ENCODE assay signal across 28 cellular contexts in genomic region chr15:75230016-75230343, GRCh38. TPM values are rescaled to one million over a fixed set of nuclear protein-coding genes. Genes with fewer than 3 reads are reported as not detected.
"Had no signal": no experiment of that assay in that cellular context is flagged by ENCODE, and none has a peak within 500 bp of the region (broad histone marks: within the 10 kb centered on the region; RNA-seq: fewer than 3 reads in every experiment).

No MANE protein-coding gene starts in this region.

- H3K4me1 ChIP-seq: breast epithelium, esophagus muscularis mucosa, left lung, pancreas, prostate gland, sigmoid colon, suprapubic skin, tibial artery had no signal

- H3K36me3 ChIP-seq: breast epithelium, esophagus muscularis mucosa, left lung, pancreas, prostate gland, sigmoid colon, suprapubic skin, tibial artery had no signal

- H3K27ac ChIP-seq: breast epithelium, esophagus muscularis mucosa, left lung, pancreas, prostate gland, sigmoid colon, suprapubic skin, tibial artery, VCaP had no signal

- H3K27me3 ChIP-seq: pancreas had no signal

- H3K9me3 ChIP-seq: breast epithelium, esophagus muscularis mucosa, left lung, mucosa of descending colon, pancreas, prostate gland, sigmoid colon, suprapubic skin, tibial artery had no signal

- H3K4me3 ChIP-seq: breast epithelium, esophagus muscularis mucosa, left lung, lung, mucosa of descending colon, pancreas, prostate gland, sigmoid colon, suprapubic skin, tibial artery had no signal

- DNase-seq: activated CD4-positive, alpha-beta T cell treated with anti-CD3 and anti-CD28 coated beads for 48 hours; activated CD4-positive, alpha-beta T cell treated with anti-CD3 and anti-CD28 coated beads, Interleukin-2, amount 50 U/mL, for 48 hours; activated CD8-positive, alpha-beta memory T cell treated with anti-CD3 and anti-CD28 coated beads for 24 hours; activated gamma-delta T cell; activated naive CD4-positive, alpha-beta T cell treated with anti-CD3 and anti-CD28 coated beads, Interleukin-2, amount 10 ng/mL, durations not matched to agents 7 days and 5 days; activated naive CD8-positive, alpha-beta T cell treated with anti-CD3 and anti-CD28 coated beads, Interleukin-2, amount 50 U/mL, for 24 hours; amygdala; dermis blood vessel endothelial cell; effector CD4-positive, alpha-beta T cell; foreskin melanocyte; mucosa of descending colon; nucleus accumbens; small intestine; stimulated activated CD4-positive, alpha-beta T cell treated with anti-CD3 and anti-CD28 coated beads, Interleukin-1b, Interleukin-23, amount 100 ng/mL, for 48 hours; stimulated activated naive B cell treated with anti-CD40 and anti-IgM and Interleukin-4, amounts not matched to agents 10 μg/mL and 1 μg/mL and 100 μg/mL, for 72 hours; T-helper 9 cell had no signal

- ATAC-seq: activated CD4-positive, CD25-positive, alpha-beta regulatory T cell treated with anti-CD3 and anti-CD28 coated beads, Interleukin-2, amount 50 U/mL, for 24 hours; activated naive CD8-positive, alpha-beta T cell treated with anti-CD3 and anti-CD28 coated beads, Interleukin-2, amount 50 U/mL, for 24 hours; left lung; mucosa of descending colon; pancreas; stimulated activated naive B cell treated with anti-CD40 and anti-IgM and Interleukin-4, amounts not matched to agents 10 μg/mL and 1 μg/mL and 100 μg/mL, for 72 hours had no signal

RNA-seq across cellular contexts. Expression of gene GOLGA6C, which starts 28.2 kb away (rescaled TPM):
- total RNA-seq: dermis blood vessel endothelial cell, esophagus muscularis mucosa, left lung, lung, mucosa of descending colon, pancreas, suprapubic skin, ureter had no signal
- polyA plus RNA-seq: pancreas, sigmoid colon, small intestine had no signal

RNA-seq across cellular contexts. Expression of gene GOLGA6D, which starts 52.7 kb away (rescaled TPM):
- total RNA-seq: dermis blood vessel endothelial cell, esophagus muscularis mucosa, left lung, mucosa of descending colon, prostate gland, sigmoid colon, ureter had no signal
- polyA plus RNA-seq: lung, pancreas, sigmoid colon, small intestine had no signal
